ENCODE assay signal across 18 cellular contexts in genomic region chr2:27961997-27962396, GRCh38.
DNase-seq lines count a peak whose midpoint lies in the region; ATAC-seq and TF ChIP-seq lines count a peak whose summit lies in the region.
"Had no signal": no experiment of that assay in that cellular context is flagged by ENCODE, and none has a peak within 500 bp of the region (broad histone marks: within the 10 kb centered on the region; RNA-seq: fewer than 3 reads in every experiment).

No MANE protein-coding gene starts in this region.

- no peak overlapping the region for H2AFZ ChIP-seq in trophoblast cell (ENCODE audit: insufficient read depth, low read length, poor library complexity)

- no peak overlapping the region for H2BK120ac ChIP-seq in trophoblast cell (ENCODE audit: insufficient read depth, low read length, poor library complexity)

- peaks cover 2% of the 10 kb centered on the region for H3K79me1 ChIP-seq in trophoblast cell (ENCODE audit: low read length)

- H4K12ac ChIP-seq in trophoblast cell (ENCODE audit: low read depth, low read length): no peak overlapping the region

- WGBS in trophoblast cell (ENCODE audit: extremely low coverage, insufficient coverage, insufficient read length): no CpG with 5 or more reads among the region's 2 CpGs

- H3K79me2 ChIP-seq in trophoblast cell (ENCODE audit: control insufficient read depth, insufficient read depth, low read length, poor library complexity): no peaks in the 10 kb centered on the region

- TF ChIP-seq CTCF in chondrocyte (IDR thresholded peaks at IDR 0.05): no peak
- no peak for TF ChIP-seq CTCF in right atrium auricular region (IDR thresholded peaks at IDR 0.05)

- H3K27me3 ChIP-seq in MG63 (no peaks in the 10 kb centered on the region), trophoblast cell (ENCODE audit: insufficient read depth, low read length) (no peaks in the 10 kb centered on the region), right atrium auricular region (no peaks in the 10 kb centered on the region)
- H3K27me3 ChIP-seq: upper lobe of left lung had no signal

- peaks cover under 1 to 6% of the 10 kb centered on the region in 2 experiments for H3K4me1 ChIP-seq in trophoblast cell (ENCODE audit: control insufficient read depth in 1 of 2, insufficient read depth in 2 of 2, low read length in 2 of 2)
- peaks cover 0 to 44% of the 10 kb centered on the region in 2 donors for H3K4me1 ChIP-seq in right atrium auricular region

- H2BK12ac ChIP-seq in trophoblast cell (ENCODE audit: low read length): no peak overlapping the region

- H3K23ac ChIP-seq in trophoblast cell (ENCODE audit: low read length): no peak overlapping the region

- no peak overlapping the region for H3K4me3 Mint-ChIP-seq in activated CD4-positive, alpha-beta memory T cell treated with anti-CD3 and anti-CD28 coated beads, Interleukin-2, amount 10 ng/mL, durations not matched to agents 7 days and 5 days
- no peak overlapping the region for H3K4me3 Mint-ChIP-seq in activated CD4-positive, alpha-beta memory T cell treated with anti-CD3 and anti-CD28 coated beads for 36 hours
- H3K4me3 Mint-ChIP-seq in chondrocyte (ENCODE audit: unreplicated experiment): no peak overlapping the region
- H3K4me3 Mint-ChIP-seq: CD8-positive, alpha-beta memory T cell; effector memory CD8-positive, alpha-beta T cell; neural crest cell had no signal

- peaks cover 77% of the 10 kb centered on the region for H3K4me1 Mint-ChIP-seq in activated CD4-positive, alpha-beta memory T cell treated with anti-CD3 and anti-CD28 coated beads, Interleukin-2, amount 10 ng/mL, durations not matched to agents 7 days and 5 days
- peaks cover 77% of the 10 kb centered on the region for H3K4me1 Mint-ChIP-seq in activated CD4-positive, alpha-beta memory T cell treated with anti-CD3 and anti-CD28 coated beads for 36 hours (ENCODE audit: low read depth)
- H3K4me1 Mint-ChIP-seq in chondrocyte (ENCODE audit: low read depth): peaks cover 49% of the 10 kb centered on the region

- peaks cover 42% of the 10 kb centered on the region for H3K36me3 Mint-ChIP-seq in activated CD4-positive, alpha-beta memory T cell treated with anti-CD3 and anti-CD28 coated beads, Interleukin-2, amount 10 ng/mL, durations not matched to agents 7 days and 5 days (ENCODE audit: low read depth)
- H3K36me3 Mint-ChIP-seq in activated CD4-positive, alpha-beta memory T cell treated with anti-CD3 and anti-CD28 coated beads for 36 hours: peaks cover 7% of the 10 kb centered on the region
- H3K36me3 Mint-ChIP-seq in chondrocyte (ENCODE audit: low read depth): no peaks in the 10 kb centered on the region

- no peak overlapping the region for H4K8ac ChIP-seq in trophoblast cell (ENCODE audit: low read depth, low read length)

- H3K9me3 ChIP-seq in MG63 (peaks cover 9% of the 10 kb centered on the region), trophoblast cell (ENCODE audit: insufficient read depth, low read depth, low read length) (no peaks in the 10 kb centered on the region), right atrium auricular region (no peaks in the 10 kb centered on the region)
- H3K9me3 ChIP-seq: upper lobe of left lung had no signal

- H3K36me3 ChIP-seq in MG63: peaks cover 3% of the 10 kb centered on the region; the same call in 1 of the 2 replicates
- H3K36me3 ChIP-seq in trophoblast cell (ENCODE audit: control insufficient read depth in 1 of 2, insufficient read depth in 2 of 2, low read length in 2 of 2): no peaks in the 10 kb centered on the region
- H3K36me3 ChIP-seq in right atrium auricular region: no peaks in the 10 kb centered on the region
- H3K36me3 ChIP-seq: upper lobe of left lung had no signal

- H2BK5ac ChIP-seq in trophoblast cell (ENCODE audit: low read depth, low read length, poor library complexity): no peak overlapping the region

- intact Hi-C loops in activated CD4-positive, alpha-beta memory T cell treated with anti-CD3 and anti-CD28 coated beads for 36 hours (cut with micrococcal nuclease): loop anchor here (5.0 to 10.0 kb wide), 2 partner anchors 257 to 290 kb away; no protein-coding TSS in a partner anchor
- intact Hi-C loops in left ventricle myocardium superior (cut with micrococcal nuclease): no loop called here

- H3K9ac ChIP-seq in trophoblast cell (ENCODE audit: low read length): no peak overlapping the region

- H3K14ac ChIP-seq in trophoblast cell (ENCODE audit: low read length): no peak overlapping the region

- H3K4me2 ChIP-seq in trophoblast cell (ENCODE audit: low read length): no peak overlapping the region

- no peak overlapping the region for H3K18ac ChIP-seq in trophoblast cell (ENCODE audit: low read length)

- CTCF ChIA-PET in activated CD4-positive, alpha-beta memory T cell treated with anti-CD3 and anti-CD28 coated beads, Interleukin-2, amount 10 ng/mL, durations not matched to agents 7 days and 5 days (lab: Charles Lee): no interaction called here
- CTCF ChIA-PET in activated CD4-positive, alpha-beta memory T cell treated with anti-CD3 and anti-CD28 coated beads for 36 hours (lab: Charles Lee): interaction anchor here (1.8 kb wide), 1 partner anchor 9 kb away, joined by 6 read pairs; no protein-coding TSS in a partner anchor

- H3K4ac ChIP-seq in trophoblast cell (ENCODE audit: low read depth, low read length): no peak overlapping the region

- H2AK5ac ChIP-seq in trophoblast cell (ENCODE audit: low read length): no peak overlapping the region

- POLR2A ChIA-PET in activated CD4-positive, alpha-beta memory T cell treated with anti-CD3 and anti-CD28 coated beads, Interleukin-2, amount 10 ng/mL, durations not matched to agents 7 days and 5 days (lab: Charles Lee): interaction anchor here (0.7 to 3.4 kb wide), 8 partner anchors 16 to 461 kb away, joined by 3 to 14 read pairs (median 3); partner anchors contain the start of genes BABAM2 and RBKS
- POLR2A ChIA-PET in activated CD4-positive, alpha-beta memory T cell treated with anti-CD3 and anti-CD28 coated beads for 36 hours (lab: Charles Lee): interaction anchor here (1.1 kb wide), 1 partner anchor 60 kb away, joined by 4 read pairs; no protein-coding TSS in a partner anchor

- no peaks in the 10 kb centered on the region for H3K27me3 Mint-ChIP-seq in activated CD4-positive, alpha-beta memory T cell treated with anti-CD3 and anti-CD28 coated beads, Interleukin-2, amount 10 ng/mL, durations not matched to agents 7 days and 5 days
- no peaks in the 10 kb centered on the region for H3K27me3 Mint-ChIP-seq in activated CD4-positive, alpha-beta memory T cell treated with anti-CD3 and anti-CD28 coated beads for 36 hours
- H3K27me3 Mint-ChIP-seq in chondrocyte (ENCODE audit: low read depth): no peaks in the 10 kb centered on the region
- H3K27me3 Mint-ChIP-seq: CD8-positive, alpha-beta memory T cell; effector memory CD8-positive, alpha-beta T cell had no signal

- H3K27ac ChIP-seq in trophoblast cell (ENCODE audit: low read depth, low read length): no peak overlapping the region
- H3K27ac ChIP-seq in right atrium auricular region: no peak overlapping the region
- H3K27ac ChIP-seq: upper lobe of left lung, VCaP had no signal

- no peak for ATAC-seq in left ventricle myocardium superior
- ATAC-seq: effector memory CD8-positive, alpha-beta T cell; stimulated activated naive CD8-positive, alpha-beta T cell treated with anti-CD3 and anti-CD28 coated beads, Interleukin-15, Interleukin-2, amounts not matched to agents 100 U/mL and 50 U/mL, for 24 hours had no signal

- H3K27ac Mint-ChIP-seq in activated CD4-positive, alpha-beta memory T cell treated with anti-CD3 and anti-CD28 coated beads, Interleukin-2, amount 10 ng/mL, durations not matched to agents 7 days and 5 days: peak overlapping the region; percentile 31
- no peak overlapping the region for H3K27ac Mint-ChIP-seq in activated CD4-positive, alpha-beta memory T cell treated with anti-CD3 and anti-CD28 coated beads for 36 hours
- peak overlapping the region; percentile 55 for H3K27ac Mint-ChIP-seq in chondrocyte (ENCODE audit: unreplicated experiment)
- H3K27ac Mint-ChIP-seq: CD8-positive, alpha-beta memory T cell had no signal

- no peak overlapping the region for H4K91ac ChIP-seq in trophoblast cell (ENCODE audit: low read depth, low read length)

- no peak for DNase-seq in activated CD4-positive, alpha-beta memory T cell treated with anti-CD3 and anti-CD28 coated beads, Interleukin-2, amount 10 ng/mL, durations not matched to agents 7 days and 5 days
- no peak for DNase-seq in activated CD4-positive, alpha-beta memory T cell treated with anti-CD3 and anti-CD28 coated beads for 36 hours
- peak; percentile 51 for DNase-seq in MG63
- no peak for DNase-seq in chondrocyte (ENCODE audit: low spot score)
- peak; percentile 12 to 47 for DNase-seq in trophoblast cell
- no peak for DNase-seq in left ventricle myocardium superior
- no peak for DNase-seq in H4 (ENCODE audit: low spot score)
- no peak for DNase-seq in right atrium auricular region (ENCODE audit: low spot score)
- DNase-seq: activated naive CD4-positive, alpha-beta T cell treated with Interleukin-2 at 50 U/mL for 16 hours; CD8-positive, alpha-beta memory T cell; effector memory CD8-positive, alpha-beta T cell; KG1; NCI-H1436; NCI-H2171 treated with DMSO at 0.1 percent for 48 hours; stimulated activated naive CD8-positive, alpha-beta T cell treated with anti-CD3 and anti-CD28 coated beads, Interleukin-15, Interleukin-2, amounts not matched to agents 100 U/mL and 50 U/mL, for 24 hours; upper lobe of left lung had no signal

- peaks cover 14% of the 10 kb centered on the region for H3K9me3 Mint-ChIP-seq in activated CD4-positive, alpha-beta memory T cell treated with anti-CD3 and anti-CD28 coated beads, Interleukin-2, amount 10 ng/mL, durations not matched to agents 7 days and 5 days
- H3K9me3 Mint-ChIP-seq in activated CD4-positive, alpha-beta memory T cell treated with anti-CD3 and anti-CD28 coated beads for 36 hours: peaks cover 6% of the 10 kb centered on the region
- H3K9me3 Mint-ChIP-seq in chondrocyte (ENCODE audit: low read depth): no peaks in the 10 kb centered on the region
- H3K9me3 Mint-ChIP-seq: neural crest cell had no signal

- H3K4me3 ChIP-seq in MG63: no peak overlapping the region
- no peak overlapping the region for H3K4me3 ChIP-seq in trophoblast cell (ENCODE audit: low read depth, low read length)
- no peak overlapping the region for H3K4me3 ChIP-seq in right atrium auricular region
- H3K4me3 ChIP-seq: upper lobe of left lung had no signal

Comparison
In these comparisons a context has a peak if more than half of its experiments do, and no peak if none do; other contexts are left out.
1. DNase-seq: peak in MG63 (single experiment) and trophoblast cell (2 of 2); none in activated CD4-positive, alpha-beta memory T cell treated with anti-CD3 and anti-CD28 coated beads, Interleukin-2, amount 10 ng/mL, durations not matched to agents 7 days and 5 days (single experiment), activated CD4-positive, alpha-beta memory T cell treated with anti-CD3 and anti-CD28 coated beads for 36 hours (single experiment), chondrocyte (single experiment), left ventricle myocardium superior (single experiment), H4 (single experiment) and right atrium auricular region (single experiment).